ENCODE assay signal across 12 cellular contexts in the genomic region with DNA sequence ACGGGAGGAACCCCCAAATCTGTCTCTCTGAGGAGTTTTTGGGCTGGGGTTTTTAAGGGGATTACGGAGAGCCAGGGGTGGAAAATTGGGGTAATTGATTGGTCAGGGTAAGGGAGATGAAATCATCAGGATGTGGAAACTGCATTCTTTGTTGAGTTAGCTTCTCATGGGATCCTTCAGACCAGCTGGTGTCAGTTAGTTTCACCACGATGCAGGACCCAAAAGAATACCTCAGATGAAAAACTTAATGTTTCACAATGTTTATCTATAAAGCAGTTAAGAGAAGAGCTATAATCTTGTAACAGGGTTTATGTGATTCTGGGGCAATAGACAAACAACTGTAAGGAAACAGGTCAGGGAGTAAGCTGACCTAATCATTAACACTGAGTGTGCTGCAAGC.
"Had no signal": no experiment of that assay in that cellular context is flagged by ENCODE, and none has a peak within 500 bp of the region (broad histone marks: within the 10 kb centered on the region; RNA-seq: fewer than 3 reads in every experiment).

No MANE protein-coding gene starts in this region.

- DNase-seq: activated CD4-positive, alpha-beta memory T cell treated with anti-CD3 and anti-CD28 coated beads for 36 hours; caudate nucleus; cortex of kidney; effector memory CD4-positive, alpha-beta T cell; sigmoid colon; stimulated activated CD4-positive, alpha-beta T cell treated with anti-CD3 and anti-CD28 coated beads, Interleukin-4, amount 100 ng/mL, for 1 hour; stimulated activated CD8-positive, alpha-beta memory T cell treated with anti-CD3 and anti-CD28 coated beads, Interleukin-4, amount 100 ng/mL, for 48 hours; testis; uterus had no signal

- H3K27me3 ChIP-seq: ascending aorta, sigmoid colon, testis, uterus had no signal

- H3K4me3 ChIP-seq: ascending aorta, prostate gland, sigmoid colon, testis, uterus had no signal

- H3K9me3 ChIP-seq: ascending aorta, prostate gland, sigmoid colon, testis, uterus had no signal

- H3K27ac ChIP-seq: ascending aorta, epithelial cell of prostate, prostate gland, sigmoid colon, testis, uterus had no signal

- H3K36me3 ChIP-seq: ascending aorta, prostate gland, sigmoid colon, uterus had no signal

- H3K4me1 ChIP-seq: ascending aorta, sigmoid colon, testis, uterus had no signal
